ENCODE assay signal across 16 cellular contexts in the genomic region with DNA sequence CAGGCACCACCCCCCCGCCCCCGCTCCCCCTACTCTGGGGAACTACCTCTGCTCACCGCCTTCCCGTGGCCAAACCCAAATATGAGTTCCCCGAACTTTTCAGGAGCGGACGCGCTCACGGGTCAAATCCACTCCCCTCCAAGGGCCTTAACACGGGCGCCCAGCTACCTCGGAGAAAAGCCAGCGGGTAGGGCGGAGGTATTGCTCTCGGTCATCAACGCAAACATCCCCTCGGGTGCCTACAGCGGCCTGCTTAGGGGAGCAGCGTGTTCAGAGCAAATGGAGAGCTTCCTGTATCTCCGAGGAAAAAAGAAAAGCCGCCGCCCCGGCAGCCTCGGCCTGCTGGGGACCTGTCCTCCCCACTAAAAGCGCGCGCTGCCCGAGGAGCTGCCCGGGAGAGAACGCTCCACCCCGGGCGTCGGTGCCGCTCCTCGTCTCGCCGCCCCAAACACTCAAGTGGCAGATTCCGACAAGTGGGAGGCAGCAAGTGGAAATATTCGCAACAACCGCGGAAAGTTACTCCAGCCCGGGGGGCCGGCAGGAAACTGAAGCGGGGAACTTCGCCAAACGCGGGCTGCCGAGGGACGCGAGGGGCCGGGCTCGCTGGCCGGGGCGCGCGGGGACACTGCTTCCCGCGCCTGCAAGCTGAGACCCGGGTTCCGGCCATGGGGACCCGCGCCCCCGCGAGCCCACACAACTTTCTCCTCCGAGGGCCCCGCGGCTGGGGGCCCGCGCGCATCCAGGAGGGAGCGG. TPM values are rescaled to one million over a fixed set of nuclear protein-coding genes. Genes with fewer than 3 reads are reported as not detected.
DNase-seq lines count a peak whose midpoint lies in the region; ATAC-seq and TF ChIP-seq lines count a peak whose summit lies in the region.
"Had no signal": no experiment of that assay in that cellular context is flagged by ENCODE, and none has a peak within 500 bp of the region (broad histone marks: within the 10 kb centered on the region; RNA-seq: fewer than 3 reads in every experiment).

No MANE protein-coding gene starts in this region.

- no peaks in the 10 kb centered on the region for H3K36me3 Mint-ChIP-seq in activated T-helper 17 cell treated with anti-CD3 and anti-CD28 coated beads, Interleukin-2, amount 50 U/mL, for 72 hours (ENCODE audit: low read depth)

- TF ChIP-seq CTCF in neural cell (IDR thresholded peaks at IDR 0.05; ENCODE audit: poor library complexity, severe bottlenecking) (no peak), vagina (IDR thresholded peaks at IDR 0.05) (no peak)

- H4K20me1 ChIP-seq in neural cell (ENCODE audit: insufficient read depth): no peaks in the 10 kb centered on the region

- TF ChIP-seq EP300 in neural cell (conservative IDR thresholded peaks at IDR 0.05; ENCODE audit: poor library complexity, severe bottlenecking): no peak

- H3K27ac ChIP-seq in right cardiac atrium (ENCODE audit: low read length) (no peak overlapping the region), neural cell (ENCODE audit: low read length) (no peak overlapping the region), vagina (no peak overlapping the region)
- H3K27ac ChIP-seq: gastroesophageal sphincter had no signal

- H2AFZ ChIP-seq in neural cell (ENCODE audit: low read depth, low read length): no peak overlapping the region

- no peak for TF ChIP-seq RAD21 in neural cell (conservative IDR thresholded peaks at IDR 0.05)

- no peaks in the 10 kb centered on the region for H3K4me1 Mint-ChIP-seq in activated T-helper 17 cell treated with anti-CD3 and anti-CD28 coated beads, Interleukin-2, amount 50 U/mL, for 72 hours

- H3K4me1 ChIP-seq in right cardiac atrium (ENCODE audit: control insufficient read depth, insufficient read depth, low read length) (peaks cover 2% of the 10 kb centered on the region), vagina (peaks cover 16% of the 10 kb centered on the region)

- no peaks in the 10 kb centered on the region for H3K79me2 ChIP-seq in neural cell (replicated peaks; ENCODE audit: insufficient read depth, low read length)

- no peak overlapping the region for H3K27ac Mint-ChIP-seq in activated T-helper 17 cell treated with anti-CD3 and anti-CD28 coated beads, Interleukin-2, amount 50 U/mL, for 72 hours
- H3K27ac Mint-ChIP-seq: T-helper 2 cell treated with Interferon-gamma antibody and Interleukin-4, amounts not matched to agents 5 μg/mL and 100 μg/mL, for 36 hours had no signal

- intact Hi-C loops in right cardiac atrium (cut with DNase I) (loop anchor here in 3 of 4 donors (5.0 to 10.0 kb wide), 2 partner anchors 1452 to 1454 kb away; no protein-coding TSS in a partner anchor), cardiac septum (cut with DNase I) (loop anchor here (2.0 to 10.0 kb wide), 2 partner anchors 654 to 1454 kb away; no protein-coding TSS in a partner anchor), vagina (cut with DNase I) (loop anchor here (10.0 kb wide), 1 partner anchor 1454 kb away; no protein-coding TSS in a partner anchor)

- ATAC-seq in right cardiac atrium (no peak), GM19455 (IDR thresholded peaks at IDR 0.05; ENCODE audit: unreplicated experiment) (no peak)
- no peak for ATAC-seq in activated T-helper 17 cell treated with anti-CD3 and anti-CD28 coated beads, Interleukin-2, amount 50 U/mL, for 72 hours (replicated peaks)
- ATAC-seq: gastroesophageal sphincter had no signal

- H3K4me2 ChIP-seq in neural cell (ENCODE audit: low read length): peak overlapping the region; percentile 73

- peak overlapping the region; percentile 18 for H3K4me3 ChIP-seq in right cardiac atrium (ENCODE audit: low read length)
- H3K4me3 ChIP-seq in neural cell (ENCODE audit: low read length): peak overlapping the region; percentile 85
- H3K4me3 ChIP-seq in vagina: no peak overlapping the region

- H3K4me3 Mint-ChIP-seq in activated T-helper 17 cell treated with anti-CD3 and anti-CD28 coated beads, Interleukin-2, amount 50 U/mL, for 72 hours: no peak overlapping the region
- H3K4me3 Mint-ChIP-seq: T-helper 2 cell treated with Interferon-gamma antibody and Interleukin-4, amounts not matched to agents 5 μg/mL and 100 μg/mL, for 36 hours had no signal

- H3K9ac ChIP-seq in neural cell (ENCODE audit: low read length): peak overlapping the region; percentile 58

- H3F3A ChIP-seq in neural cell (ENCODE audit: insufficient read depth, low read length, poor library complexity, severe bottlenecking): peaks cover 3% of the 10 kb centered on the region

- H3K36me3 ChIP-seq in neural cell (ENCODE audit: insufficient read depth, low read length) (no peaks in the 10 kb centered on the region), vagina (no peaks in the 10 kb centered on the region)
- H3K36me3 ChIP-seq: gastroesophageal sphincter had no signal

- TF ChIP-seq POLR2A in vagina (IDR thresholded peaks at IDR 0.05): no peak

- peaks cover 42% of the 10 kb centered on the region for H3K27me3 Mint-ChIP-seq in activated T-helper 17 cell treated with anti-CD3 and anti-CD28 coated beads, Interleukin-2, amount 50 U/mL, for 72 hours

- DNase-seq in right cardiac atrium (peak in 1 of 3 donors; percentile 51), cardiac septum (ENCODE audit: low spot score) (no peak), ecto neural progenitor cell (ENCODE audit: low spot score) (peak; percentile 54), vagina (ENCODE audit: extremely low spot score in 2 of 2) (no peak), DMS153 treated with DMSO at 0.1 percent for 48 hours (lab: John Stamatoyannopoulos, UW; ENCODE audit: unreplicated experiment) (no peak)
- DNase-seq: activated effector memory CD4-positive, alpha-beta T cell treated with Interleukin-2 at 50 U/mL for 16 hours; EL; NCI-H2107; stimulated activated CD4-positive, alpha-beta T cell treated with anti-CD3 and anti-CD28 coated beads, Interleukin-15, amount 100 ng/mL, for 24 hours had no signal

- no peaks in the 10 kb centered on the region for H3K9me2 ChIP-seq in neural cell (ENCODE audit: insufficient read depth, low read length)

- H3K9me3 ChIP-seq in right cardiac atrium (ENCODE audit: control insufficient read depth, low read length) (no peaks in the 10 kb centered on the region), neural cell (ENCODE audit: low read length) (no peaks in the 10 kb centered on the region), vagina (no peaks in the 10 kb centered on the region)
- H3K9me3 ChIP-seq: gastroesophageal sphincter had no signal

- WGBS in right cardiac atrium: 1% methylated on average over 71 of the region's 71 CpGs

- H3K9me3 Mint-ChIP-seq in activated T-helper 17 cell treated with anti-CD3 and anti-CD28 coated beads, Interleukin-2, amount 50 U/mL, for 72 hours: no peaks in the 10 kb centered on the region
- H3K9me3 Mint-ChIP-seq: T-helper 2 cell treated with Interferon-gamma antibody and Interleukin-4, amounts not matched to agents 5 μg/mL and 100 μg/mL, for 36 hours had no signal

- H3K27me3 ChIP-seq in right cardiac atrium (ENCODE audit: control insufficient read depth, insufficient read depth) (no peaks in the 10 kb centered on the region), neural cell (ENCODE audit: insufficient read depth, low read depth, low read length) (peaks cover 36% of the 10 kb centered on the region), vagina (peaks cover 8% of the 10 kb centered on the region)

TF ChIP-seq in neural cell, 6 proteins besides CTCF, POLR2A, EP300 and RAD21:
- TF ChIP-seq SMC3 (conservative IDR thresholded peaks at IDR 0.05; ENCODE audit: poor library complexity) (peak; percentile 35), MXI1 (conservative IDR thresholded peaks at IDR 0.05; ENCODE audit: poor library complexity, severe bottlenecking) (no peak), TAF1 (IDR thresholded peaks at IDR 0.05; ENCODE audit: low read depth) (no peak)
- TF ChIP-seq, protein P1, sequence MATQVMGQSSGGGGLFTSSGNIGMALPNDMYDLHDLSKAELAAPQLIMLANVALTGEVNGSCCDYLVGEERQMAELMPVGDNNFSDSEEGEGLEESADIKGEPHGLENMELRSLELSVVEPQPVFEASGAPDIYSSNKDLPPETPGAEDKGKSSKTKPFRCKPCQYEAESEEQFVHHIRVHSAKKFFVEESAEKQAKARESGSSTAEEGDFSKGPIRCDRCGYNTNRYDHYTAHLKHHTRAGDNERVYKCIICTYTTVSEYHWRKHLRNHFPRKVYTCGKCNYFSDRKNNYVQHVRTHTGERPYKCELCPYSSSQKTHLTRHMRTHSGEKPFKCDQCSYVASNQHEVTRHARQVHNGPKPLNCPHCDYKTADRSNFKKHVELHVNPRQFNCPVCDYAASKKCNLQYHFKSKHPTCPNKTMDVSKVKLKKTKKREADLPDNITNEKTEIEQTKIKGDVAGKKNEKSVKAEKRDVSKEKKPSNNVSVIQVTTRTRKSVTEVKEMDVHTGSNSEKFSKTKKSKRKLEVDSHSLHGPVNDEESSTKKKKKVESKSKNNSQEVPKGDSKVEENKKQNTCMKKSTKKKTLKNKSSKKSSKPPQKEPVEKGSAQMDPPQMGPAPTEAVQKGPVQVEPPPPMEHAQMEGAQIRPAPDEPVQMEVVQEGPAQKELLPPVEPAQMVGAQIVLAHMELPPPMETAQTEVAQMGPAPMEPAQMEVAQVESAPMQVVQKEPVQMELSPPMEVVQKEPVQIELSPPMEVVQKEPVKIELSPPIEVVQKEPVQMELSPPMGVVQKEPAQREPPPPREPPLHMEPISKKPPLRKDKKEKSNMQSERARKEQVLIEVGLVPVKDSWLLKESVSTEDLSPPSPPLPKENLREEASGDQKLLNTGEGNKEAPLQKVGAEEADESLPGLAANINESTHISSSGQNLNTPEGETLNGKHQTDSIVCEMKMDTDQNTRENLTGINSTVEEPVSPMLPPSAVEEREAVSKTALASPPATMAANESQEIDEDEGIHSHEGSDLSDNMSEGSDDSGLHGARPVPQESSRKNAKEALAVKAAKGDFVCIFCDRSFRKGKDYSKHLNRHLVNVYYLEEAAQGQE (IDR thresholded peaks at IDR 0.05; ENCODE audit: borderline replicate concordance): no peak

RNA-seq across cellular contexts. Expression of a gene that starts 0.7 kb away (rescaled TPM):
- total RNA-seq in right cardiac atrium (under 1 TPM; 0.06 to 0.40 (median 0.20) TPM), cardiac septum (0.03 TPM), vagina (not detected)
- polyA plus RNA-seq in right cardiac atrium (0.07 TPM), neural cell (9.2 and 9.9 TPM in 2 replicates)
- polyA minus RNA-seq in neural cell: 31.4 and 35.0 TPM in 2 replicates
- total RNA-seq in activated T-helper 17 cell treated with anti-CD3 and anti-CD28 coated beads, Interleukin-2, amount 50 U/mL, for 72 hours: not detected
- total RNA-seq: M059J had no signal
- polyA plus RNA-seq: BJ had no signal

Comparison
In these comparisons a context has a peak if more than half of its experiments do, and no peak if none do; other contexts are left out.
1. H3K4me3 ChIP-seq: peak in right cardiac atrium (single experiment) and neural cell (single experiment); none in vagina (0 of 2).